11 cellular contexts compared by ENCODE assay signal in genomic region chr3:114121996-114122709, GRCh38. TPM values are rescaled to one million over a fixed set of nuclear protein-coding genes. Genes with fewer than 3 reads are reported as not detected.
A peak's percentile ranks its signal among the peaks of the same experiment; 100 is the strongest.
DNase-seq lines count a peak whose midpoint lies in the region; ATAC-seq and TF ChIP-seq lines count a peak whose summit lies in the region.
"Had no signal": no experiment of that assay in that cellular context is flagged by ENCODE, and none has a peak within 500 bp of the region (broad histone marks: within the 10 kb centered on the region; RNA-seq: fewer than 3 reads in every experiment).

No MANE protein-coding gene starts in this region.

- H3K4me1 ChIP-seq in breast epithelium, result no peaks in the 10 kb centered on the region
- H3K4me1 ChIP-seq in uterus, result no peaks in the 10 kb centered on the region
- H3K4me1 ChIP-seq: BLaER1 had no signal

- TF ChIP-seq CTCF in breast epithelium (IDR thresholded peaks at IDR 0.05) (no peak), uterus (IDR thresholded peaks at IDR 0.05) (no peak)

- intact Hi-C loops in Right ventricle myocardium inferior (cut with DNase I), result no loop called here
- intact Hi-C loops in cardiac septum (cut with DNase I), result loop anchor here (2.0 kb wide), 1 partner anchor 31 kb away; no protein-coding TSS in a partner anchor
- intact Hi-C loops in breast epithelium (cut with DNase I; ENCODE audit: low total_unique reads), result no loop called here
- intact Hi-C loops in uterus (cut with DNase I; ENCODE audit: low total_unique reads), result no loop called here

- DNase-seq in Right ventricle myocardium inferior (ENCODE audit: missing footprints) (no peak), cardiac septum (ENCODE audit: low spot score) (no peak), breast epithelium (ENCODE audit: low spot score in 2 of 2) (no peak), left kidney (ENCODE audit: low read depth, low spot score) (peak; percentile 21), uterus (peak; percentile 18 to 34), SIG-M5 treated with dmso at 0.1 percent for 504 hours (lab: John Stamatoyannopoulos, UW; ENCODE audit: unreplicated experiment) (no peak), NCI-H187 treated with DMSO at 0.1 percent for 48 hours (lab: John Stamatoyannopoulos, UW) (no peak)
- DNase-seq: T-helper 1 cell had no signal

- peak overlapping the region; percentile 6 to 56 for H3K27ac ChIP-seq in breast epithelium
- peak overlapping the region; percentile 44 to 59 for H3K27ac ChIP-seq in uterus
- H3K27ac ChIP-seq: BLaER1, KMS-11 had no signal

- H3K4me3 ChIP-seq in breast epithelium, result no peak overlapping the region
- H3K4me3 ChIP-seq in uterus, result no peak overlapping the region
- H3K4me3 ChIP-seq: BLaER1 had no signal

- TF ChIP-seq POLR2A in breast epithelium (IDR thresholded peaks at IDR 0.05) (no peak), uterus (IDR thresholded peaks at IDR 0.05) (no peak)

- H3K9me3 ChIP-seq in breast epithelium (no peaks in the 10 kb centered on the region), uterus (no peaks in the 10 kb centered on the region)
- H3K9me3 ChIP-seq: BLaER1 had no signal

- peak; percentile 44 for ATAC-seq in Right ventricle myocardium inferior
- ATAC-seq in HG02642 (IDR thresholded peaks at IDR 0.05; ENCODE audit: poor library complexity, unreplicated experiment), result no peak

- H3K36me3 ChIP-seq in breast epithelium (no peaks in the 10 kb centered on the region), uterus (no peaks in the 10 kb centered on the region)
- H3K36me3 ChIP-seq: BLaER1 had no signal

- no peaks in the 10 kb centered on the region for H3K27me3 ChIP-seq in breast epithelium
- no peaks in the 10 kb centered on the region for H3K27me3 ChIP-seq in uterus
- H3K27me3 ChIP-seq: BLaER1 had no signal

RNA-seq across cellular contexts. Expression of gene DRD3, which starts 56.7 kb away (rescaled TPM):
- total RNA-seq in Right ventricle myocardium inferior (not detected), cardiac septum (not detected), breast epithelium (not detected), uterus (not detected)

Comparison
In these comparisons a context has a peak if more than half of its experiments do, and no peak if none do; other contexts are left out.
1. DNase-seq: peak in left kidney (single experiment) and uterus (2 of 2); none in Right ventricle myocardium inferior (single experiment), cardiac septum (single experiment), breast epithelium (0 of 2), SIG-M5 treated with dmso at 0.1 percent for 504 hours (single experiment) and NCI-H187 treated with DMSO at 0.1 percent for 48 hours (single experiment).